In genomic region chr17:44200478-44201155, GRCh38 we compare ENCODE assay signal across 1 cellular context.
TF ChIP-seq lines count a peak whose summit lies in the region.

No MANE protein-coding gene starts in this region.

TF ChIP-seq in HepG2, 621 proteins besides CTCF, POLR2A, EP300 and RAD21 (continued from another document and continues in another):
- TF ChIP-seq SUZ12 (IDR thresholded peaks at IDR 0.05; ENCODE audit: low read depth, low read length) (no peak), HBP1 (CRISPR knock-in tag; IDR thresholded peaks at IDR 0.05; ENCODE audit: low read depth) (no peak), ZEB1 (IDR thresholded peaks at IDR 0.05; ENCODE audit: insufficient replicate concordance, low read depth) (no peak), HMGXB4 (CRISPR knock-in tag; IDR thresholded peaks at IDR 0.05; ENCODE audit: borderline replicate concordance in 1 of 2, low read depth in 1 of 2) (peak; percentile 80 to 86; a peak in 3 of 4 replicates), ZNF740 (CRISPR knock-in tag; IDR thresholded peaks at IDR 0.05) (no peak), KLF12 (CRISPR knock-in tag; IDR thresholded peaks at IDR 0.05; ENCODE audit: borderline replicate concordance) (peak; percentile 23; the same call in 1 of the 2 replicates), ADNP (CRISPR knock-in tag; IDR thresholded peaks at IDR 0.05) (no peak), ZMYM3 (CRISPR knock-in tag; IDR thresholded peaks at IDR 0.05) (peak; percentile 68), ZFP36L1 (CRISPR knock-in tag; IDR thresholded peaks at IDR 0.05) (no peak), ZNF788 (CRISPR knock-in tag; IDR thresholded peaks at IDR 0.05; ENCODE audit: borderline replicate concordance) (peak; percentile 59; the same call in 1 of the 2 replicates), TFE3 (CRISPR knock-in tag; IDR thresholded peaks at IDR 0.05) (no peak), THAP11 (CRISPR knock-in tag; IDR thresholded peaks at IDR 0.05) (0 out of 2 replicates have a peak, but pooled peaks have one; percentile 42), KDM6A (CRISPR knock-in tag; IDR thresholded peaks at IDR 0.05; ENCODE audit: low read depth) (no peak), ZNF431 (CRISPR knock-in tag; IDR thresholded peaks at IDR 0.05; ENCODE audit: borderline replicate concordance, low read depth) (0 out of 2 replicates have a peak, but pooled peaks have one; percentile 60), ZNF616 (CRISPR knock-in tag; IDR thresholded peaks at IDR 0.05; ENCODE audit: low read depth) (no peak), ZNF841 (CRISPR knock-in tag; IDR thresholded peaks at IDR 0.05; ENCODE audit: borderline replicate concordance) (no peak), FOXJ3 (CRISPR knock-in tag; IDR thresholded peaks at IDR 0.05; ENCODE audit: borderline replicate concordance) (no peak), RELA (CRISPR knock-in tag; IDR thresholded peaks at IDR 0.05) (no peak), MAX (IDR thresholded peaks at IDR 0.05) (peak; percentile 37), HMG20B (CRISPR knock-in tag; conservative IDR thresholded peaks at IDR 0.05) (no peak; the same call in 1 of the 2 replicates), ZNF138 (CRISPR knock-in tag; IDR thresholded peaks at IDR 0.05; ENCODE audit: low read depth) (no peak), TAF15 (IDR thresholded peaks at IDR 0.05; ENCODE audit: low read depth, low read length, poor library complexity, severe bottlenecking) (no peak), ZNF235 (CRISPR knock-in tag; IDR thresholded peaks at IDR 0.05; ENCODE audit: borderline replicate concordance) (no peak), ZBTB20 (CRISPR knock-in tag; IDR thresholded peaks at IDR 0.05; ENCODE audit: borderline replicate concordance, low read depth) (0 out of 2 replicates have a peak, but pooled peaks have one; percentile 66), ZNF687 (CRISPR knock-in tag; IDR thresholded peaks at IDR 0.05) (peak; percentile 82), HES4 (CRISPR knock-in tag; IDR thresholded peaks at IDR 0.05; ENCODE audit: borderline replicate concordance) (no peak), SSRP1 (CRISPR knock-in tag; IDR thresholded peaks at IDR 0.05) (no peak), GFI1 (CRISPR knock-in tag; IDR thresholded peaks at IDR 0.05; ENCODE audit: borderline replicate concordance) (no peak), ZSCAN29 (CRISPR knock-in tag; conservative IDR thresholded peaks at IDR 0.05) (no peak), JUN (CRISPR knock-in tag; IDR thresholded peaks at IDR 0.05) (0 out of 2 replicates have a peak, but pooled peaks have one; percentile 22), KAT7 (CRISPR knock-in tag; IDR thresholded peaks at IDR 0.05; ENCODE audit: borderline replicate concordance) (0 out of 2 replicates have a peak, but pooled peaks have one; percentile 25), RNF219 (CRISPR knock-in tag; IDR thresholded peaks at IDR 0.05) (no peak), HIVEP1 (CRISPR knock-in tag; IDR thresholded peaks at IDR 0.05) (peak; percentile 58; the same call in 1 of the 2 replicates), ZNF256 (CRISPR knock-in tag; conservative IDR thresholded peaks at IDR 0.05) (no peak), GMEB2 (CRISPR knock-in tag; IDR thresholded peaks at IDR 0.05; ENCODE audit: low read depth) (no peak), ZBED4 (CRISPR knock-in tag; IDR thresholded peaks at IDR 0.05; ENCODE audit: borderline replicate concordance) (no peak), SPEN (CRISPR knock-in tag; IDR thresholded peaks at IDR 0.05; ENCODE audit: low read depth) (no peak; the same call in 1 of the 2 replicates), ZNF451 (CRISPR knock-in tag; IDR thresholded peaks at IDR 0.05) (peak; percentile 80; the same call in 1 of the 2 replicates), ZNF552 (CRISPR knock-in tag; IDR thresholded peaks at IDR 0.05; ENCODE audit: borderline replicate concordance) (0 out of 2 replicates have a peak, but pooled peaks have one; percentile 66)
